19 cellular contexts compared by ENCODE assay signal in genomic region chr6:47042238-47042843, GRCh38. TPM values are rescaled to one million over a fixed set of nuclear protein-coding genes. Genes with fewer than 3 reads are reported as not detected.
DNase-seq lines count a peak whose midpoint lies in the region; ATAC-seq and TF ChIP-seq lines count a peak whose summit lies in the region.
"Had no signal": no experiment of that assay in that cellular context is flagged by ENCODE, and none has a peak within 500 bp of the region (broad histone marks: within the 10 kb centered on the region; RNA-seq: fewer than 3 reads in every experiment).

ADGRF1 (minus strand) TSS chr6:47042332; CDS start chr6:47029061, 13,271 bp downstream.

- DNase-seq in HCT116 (ENCODE audit: low read depth, low spot score) (no peak), body of pancreas (peak in 3 of 4 donors; percentile 49 to 52 (median 49)), hepatocyte (ENCODE audit: low spot score) (peak; percentile 33), neural progenitor cell (ENCODE audit: low spot score) (no peak), SW480 (ENCODE audit: low spot score) (no peak), SK-N-DZ (ENCODE audit: low spot score) (no peak)
- DNase-seq in activated CD4-positive, CD25-positive, alpha-beta regulatory T cell (lab: John Stamatoyannopoulos, UW), result no peak
- DNase-seq: activated CD4-positive, CD25-positive, alpha-beta regulatory T cell treated with anti-CD3 and anti-CD28 coated beads, Interleukin-2, amount 50 U/mL, for 72 hours; activated CD8-positive, alpha-beta memory T cell treated with anti-CD3 and anti-CD28 coated beads, Interleukin-2, amount 50 U/mL, for 4 hours; activated naive CD4-positive, alpha-beta T cell treated with anti-CD3 and anti-CD28 coated beads for 36 hours; hippocampal formation; KBM-7; left ventricle myocardium superior; naive thymus-derived CD8-positive, alpha-beta T cell; NCI-H1092 treated with DMSO at 0.1 percent for 48 hours had no signal

- TF ChIP-seq CTCF in HCT116 (IDR thresholded peaks at IDR 0.05 in 2 of 3, conservative IDR thresholded peaks at IDR 0.05 in 1 of 3; ENCODE audit: borderline replicate concordance in 1 of 3, insufficient read depth in 1 of 3, low read depth in 2 of 3, low read length in 2 of 3) (no peak), body of pancreas (IDR thresholded peaks at IDR 0.05) (no peak), hepatocyte (IDR thresholded peaks at IDR 0.05; ENCODE audit: poor library complexity) (no peak), neural progenitor cell (IDR thresholded peaks at IDR 0.05) (no peak)

- peaks cover under 1% of the 10 kb centered on the region for H3K4me1 Mint-ChIP-seq in neural progenitor cell

- H3K36me3 ChIP-seq in HCT116 (ENCODE audit: control insufficient read depth in 1 of 2, insufficient read depth in 2 of 2, low read length in 2 of 2) (no peaks in the 10 kb centered on the region), body of pancreas (replicated peaks in 1 of 2; ENCODE audit: insufficient read depth in 1 of 2, low read depth in 2 of 2) (no peaks in the 10 kb centered on the region), hepatocyte (replicated peaks; ENCODE audit: insufficient read depth, low read depth) (no peaks in the 10 kb centered on the region), neural progenitor cell (no peaks in the 10 kb centered on the region)

- H3K9ac ChIP-seq in HCT116 (ENCODE audit: low read length), result peak within 1 kb of the TSS; percentile 66
- no peak within 1 kb of the TSS for H3K9ac ChIP-seq in neural progenitor cell

- CTCF ChIA-PET in HCT116 (lab: Charles Lee), result no interaction called here

- no peak for TF ChIP-seq RAD21 in HCT116 (IDR thresholded peaks at IDR 0.05; ENCODE audit: low read depth)

- no peaks in the 10 kb centered on the region for H3F3A ChIP-seq in neural progenitor cell (ENCODE audit: low read depth)

- peak within 1 kb of the TSS; percentile 68 for H3K27ac ChIP-seq in HCT116 (ENCODE audit: low read depth, low read length)
- H3K27ac ChIP-seq in body of pancreas, result no peak within 1 kb of the TSS
- H3K27ac ChIP-seq in hepatocyte, result peak within 1 kb of the TSS; percentile 16
- H3K27ac ChIP-seq in neural progenitor cell, result no peak within 1 kb of the TSS
- H3K27ac ChIP-seq: dorsolateral prefrontal cortex, HL-60 had no signal

- H3K9me2 ChIP-seq in HCT116 (ENCODE audit: insufficient read depth), result no peaks in the 10 kb centered on the region
- no peaks in the 10 kb centered on the region for H3K9me2 ChIP-seq in hepatocyte (replicated peaks; ENCODE audit: insufficient read depth)

- RAD21 ChIA-PET in HCT116 (lab: Charles Lee; ENCODE audit: low non-redundant PET in 1 of 2, low total read pairs in 2 of 2, uncharacterized antibody in 2 of 2, unreplicated experiment in 2 of 2), result interaction anchor here in 1 of 2 experiments (0.6 kb wide), 1 partner anchor 245 kb away, joined by 7 read pairs; no protein-coding TSS in a partner anchor

- peaks cover 50 to 96% of the 10 kb centered on the region in 2 experiments for H3K4me1 ChIP-seq in HCT116 (ENCODE audit: control insufficient read depth in 1 of 2, insufficient read depth in 2 of 2, low read length in 2 of 2)
- H3K4me1 ChIP-seq in body of pancreas, result peaks cover 6% of the 10 kb centered on the region
- peaks cover 5% of the 10 kb centered on the region for H3K4me1 ChIP-seq in hepatocyte (ENCODE audit: insufficient read depth)
- peaks cover 7% of the 10 kb centered on the region for H3K4me1 ChIP-seq in neural progenitor cell

- TF ChIP-seq POLR2A in HCT116 (IDR thresholded peaks at IDR 0.05; ENCODE audit: borderline replicate concordance, extremely low read depth, insufficient read depth, insufficient read length) (no peak), body of pancreas (IDR thresholded peaks at IDR 0.05) (no peak)

- ATAC-seq in HCT116, result peak; percentile 64
- ATAC-seq in body of pancreas, result peak; percentile 38
- ATAC-seq in HG02798 (IDR thresholded peaks at IDR 0.05; ENCODE audit: poor library complexity, unreplicated experiment), result no peak
- ATAC-seq: left ventricle myocardium superior; naive thymus-derived CD8-positive, alpha-beta T cell had no signal

- H3K27me3 ChIP-seq in HCT116 (ENCODE audit: insufficient read depth, low read length) (no peaks in the 10 kb centered on the region), body of pancreas (no peaks in the 10 kb centered on the region), hepatocyte (no peaks in the 10 kb centered on the region), neural progenitor cell (no peaks in the 10 kb centered on the region)

- no peaks in the 10 kb centered on the region for H3K27me3 Mint-ChIP-seq in neural progenitor cell (ENCODE audit: insufficient read depth, low read depth)

- H3K9me3 ChIP-seq in HCT116 (ENCODE audit: control insufficient read depth in 1 of 2, insufficient read depth in 1 of 2, low read depth in 1 of 2, low read length in 2 of 2) (no peaks in the 10 kb centered on the region), body of pancreas (no peaks in the 10 kb centered on the region), hepatocyte (ENCODE audit: low read depth) (no peaks in the 10 kb centered on the region), neural progenitor cell (ENCODE audit: low read depth) (no peaks in the 10 kb centered on the region)

- no peaks in the 10 kb centered on the region for H3K9me3 Mint-ChIP-seq in neural progenitor cell
- H3K9me3 Mint-ChIP-seq: activated naive CD4-positive, alpha-beta T cell treated with anti-CD3 and anti-CD28 coated beads for 36 hours; naive thymus-derived CD8-positive, alpha-beta T cell; T-helper 1 cell treated with Interleukin-12 subunit alpha and Interleukin-12 subunit beta and Interleukin-4 antibody, amounts not matched to agents 30 μg/mL and 1 μg/mL, for 36 hours had no signal

- H3K4me3 Mint-ChIP-seq in neural progenitor cell, result no peak within 1 kb of the TSS
- H3K4me3 Mint-ChIP-seq: activated naive CD4-positive, alpha-beta T cell treated with anti-CD3 and anti-CD28 coated beads for 36 hours; naive thymus-derived CD8-positive, alpha-beta T cell; T-helper 1 cell treated with Interleukin-12 subunit alpha and Interleukin-12 subunit beta and Interleukin-4 antibody, amounts not matched to agents 30 μg/mL and 1 μg/mL, for 36 hours had no signal

- H4K20me1 ChIP-seq in HCT116 (ENCODE audit: insufficient read depth) (no peaks in the 10 kb centered on the region), hepatocyte (ENCODE audit: insufficient read depth, poor library complexity, severe bottlenecking) (no peaks in the 10 kb centered on the region), neural progenitor cell (ENCODE audit: low read depth) (no peaks in the 10 kb centered on the region)

- BruUV-seq in HCT116 (replicated peaks; lab: Mats Ljungman, UMichigan), result TSS peak; percentile 12

- no peaks in the 10 kb centered on the region for H3K36me3 Mint-ChIP-seq in neural progenitor cell
- H3K36me3 Mint-ChIP-seq: naive thymus-derived CD8-positive, alpha-beta T cell had no signal

- H3K4me2 ChIP-seq in HCT116 (ENCODE audit: low read length) (peak within 1 kb of the TSS; percentile 79), hepatocyte (no peak within 1 kb of the TSS), neural progenitor cell (peak within 1 kb of the TSS; percentile 9)

- no peak within 1 kb of the TSS for H3K27ac Mint-ChIP-seq in neural progenitor cell
- H3K27ac Mint-ChIP-seq: activated naive CD4-positive, alpha-beta T cell treated with anti-CD3 and anti-CD28 coated beads for 36 hours; naive thymus-derived CD8-positive, alpha-beta T cell; T-helper 1 cell treated with Interleukin-12 subunit alpha and Interleukin-12 subunit beta and Interleukin-4 antibody, amounts not matched to agents 30 μg/mL and 1 μg/mL, for 36 hours had no signal

- POLR2A ChIA-PET in HCT116 (lab: Charles Lee), result interaction anchor here (0.7 to 2.7 kb wide), 4 partner anchors 8 to 160 kb away, joined by 3 to 24 read pairs (median 6); no protein-coding TSS in a partner anchor

- peak within 1 kb of the TSS; percentile 25 for H2AFZ ChIP-seq in HCT116 (ENCODE audit: low read depth, low read length, poor library complexity, severe bottlenecking)
- no peak within 1 kb of the TSS for H2AFZ ChIP-seq in hepatocyte
- no peak within 1 kb of the TSS for H2AFZ ChIP-seq in neural progenitor cell (replicated peaks)

- 31 to 43% methylated on average over 3 of the region's 3 CpGs for WGBS in body of pancreas, 2 donors
- 69% methylated on average over 3 of the region's 3 CpGs for WGBS in hepatocyte (ENCODE audit: low lambda C conversion rate, missing lambda C conversion rate)

- peaks cover 44% of the 10 kb centered on the region for H3K79me2 ChIP-seq in HCT116 (ENCODE audit: insufficient read depth, low read length)
- no peaks in the 10 kb centered on the region for H3K79me2 ChIP-seq in hepatocyte
- H3K79me2 ChIP-seq in neural progenitor cell (ENCODE audit: low read depth), result no peaks in the 10 kb centered on the region

- intact Hi-C loops in HCT116 (cut with micrococcal nuclease), result loop anchor here (10.0 kb wide), 1 partner anchor 308 kb away; the partner anchor contains the start of gene PLA2G7
- intact Hi-C loops in body of pancreas (cut with DNase I), result loop anchor here (10.0 kb wide), 1 partner anchor 198 kb away; no protein-coding TSS in a partner anchor

- H3K4me3 ChIP-seq in HCT116 (replicated peaks in 1 of 2; ENCODE audit: low read depth in 1 of 2, low read length in 2 of 2) (peak within 1 kb of the TSS; percentile 4 to 56), body of pancreas (no peak within 1 kb of the TSS), hepatocyte (no peak within 1 kb of the TSS), neural progenitor cell (no peak within 1 kb of the TSS)
- H3K4me3 ChIP-seq: dorsolateral prefrontal cortex had no signal

TF ChIP-seq in HCT116, 20 proteins besides CTCF, POLR2A, EP300 and RAD21 (continues in another document):
- no peak for TF ChIP-seq ZNF274 (IDR thresholded peaks at IDR 0.05; ENCODE audit: low read depth, low read length)
- TF ChIP-seq MAX (IDR thresholded peaks at IDR 0.05), result peak; percentile 50; the same call in 1 of the 2 replicates
- peak; percentile 18 for TF ChIP-seq TCF7L2 (IDR thresholded peaks at IDR 0.05; ENCODE audit: borderline replicate concordance, extremely low read depth, insufficient read depth, insufficient read length)
- peak; percentile 11 for TF ChIP-seq YY1 (IDR thresholded peaks at IDR 0.05; ENCODE audit: extremely low read depth, insufficient replicate concordance, low read depth, low read length)
- TF ChIP-seq EZH2phosphoT487 (IDR thresholded peaks at IDR 0.05; ENCODE audit: borderline replicate concordance), result no peak
- TF ChIP-seq POLR2AphosphoS5 (IDR thresholded peaks at IDR 0.05; ENCODE audit: low read depth, low read length), result peak; percentile 66
- TF ChIP-seq SP1 (IDR thresholded peaks at IDR 0.05; ENCODE audit: low read depth), result peak; percentile 36; the same call in 1 of the 2 replicates

RNA-seq across cellular contexts. Expression of gene ADGRF1, which starts in this region (rescaled TPM):
- total RNA-seq in HCT116 (2021; ENCODE audit: unreplicated experiment), result 39.6 TPM
- 23.0 and 35.4 TPM in 2 replicates for polyA plus RNA-seq in HCT116 (2012)
- total RNA-seq in body of pancreas, result under 1 TPM in 1 of 2 donors, not detected in 1; 0.52 TPM
- total RNA-seq in hepatocyte, result 1.5 and 2.8 TPM in 2 replicates
- polyA plus RNA-seq in hepatocyte, result 0.32 and 1.7 TPM in 2 replicates
- total RNA-seq in neural progenitor cell (ENCODE audit: low replicate concordance), result not detected in 2 replicates
- not detected in 2 replicates for polyA plus RNA-seq in SK-N-DZ (2014; cell fraction: cytosol; rRNA removed)
- polyA plus RNA-seq in SK-N-DZ (2014; cell fraction: nucleus; rRNA removed), result not detected in 2 replicates
- total RNA-seq: activated naive CD4-positive, alpha-beta T cell treated with anti-CD3 and anti-CD28 coated beads for 36 hours; dorsolateral prefrontal cortex; left ventricle myocardium superior; naive thymus-derived CD8-positive, alpha-beta T cell had no signal
- polyA plus RNA-seq: naive thymus-derived CD8-positive, alpha-beta T cell had no signal

Comparison
In these comparisons a context has a peak if more than half of its experiments do, and no peak if none do; other contexts are left out.
1. RNA of gene ADGRF1 (total RNA-seq): 39.6 TPM in HCT116 (single experiment); 1.5 to 2.8 TPM in hepatocyte, 0.52 TPM in body of pancreas and not detected in neural progenitor cell; every median in the first group is over 10 times any median in the second.
2. Peak in DNase-seq and ATAC-seq in body of pancreas; RNA of the gene not detected or under 1 TPM.
3. H3K27ac ChIP-seq: peak in HCT116 (single experiment) and hepatocyte (single experiment); none in body of pancreas (0 of 4) and neural progenitor cell (single experiment).
4. H3K4me3 ChIP-seq: peak in HCT116 (2 of 2); none in body of pancreas (0 of 2), hepatocyte (single experiment) and neural progenitor cell (single experiment).